8 cellular contexts compared by ENCODE assay signal in genomic region chr3:57756022-57756527, GRCh38. TPM values are rescaled to one million over a fixed set of nuclear protein-coding genes. Genes with fewer than 3 reads are reported as not detected.
DNase-seq lines count a peak whose midpoint lies in the region; ATAC-seq and TF ChIP-seq lines count a peak whose summit lies in the region.

Gene SLMAP, plus strand, starts transcription at chr3:57756309. Its CDS starts 1,343 bp downstream, at chr3:57757652.

- peak; percentile 93 to 97 (median 94) for DNase-seq in CD8-positive, alpha-beta T cell
- DNase-seq in HS-27A (ENCODE audit: low read depth) (peak; percentile 93), NK-92 (lab: John Stamatoyannopoulos, UW; ENCODE audit: unreplicated experiment) (peak; percentile 78), lower lobe of right lung (peak; percentile 99)
- peak; percentile 89 to 92 for DNase-seq in activated CD8-positive, alpha-beta memory T cell treated with anti-CD3 and anti-CD28 coated beads for 1 hour (ENCODE audit: extremely low read depth in 1 of 2, low read depth in 1 of 2)
- peak; percentile 97 for DNase-seq in effector CD4-positive, alpha-beta T cell
- peak; percentile 91 to 95 (median 95) for DNase-seq in stimulated activated CD4-positive, alpha-beta T cell treated with anti-CD3 and anti-CD28 coated beads, TNF-alpha, amount 100 ng/mL, for 24 hours (ENCODE audit: low read depth in 3 of 3)

- intact Hi-C loops in CD8-positive, alpha-beta T cell (cut with DNase I, micrococcal nuclease), result loop anchor here (1.0 to 10.0 kb wide), 12 partner anchors 46 to 679 kb away; partner anchors contain the start of genes APPL1 (in 2 of the 2), HTD2 (in 2 of the 2), PDE12 (in 2 of the 2) and PDHB (in 2 of the 2)
- intact Hi-C loops in lower lobe of right lung (cut with DNase I), result no loop called here

- peaks cover 30% of the 10 kb centered on the region for H3K36me3 Mint-ChIP-seq in CD8-positive, alpha-beta T cell

- peak within 1 kb of the TSS; percentile 69 for H3K4me3 ChIP-seq in CD8-positive, alpha-beta T cell (ENCODE audit: low read depth, low read length)
- H3K4me3 ChIP-seq in lower lobe of right lung, result peak within 1 kb of the TSS; percentile 95

- H3K9me3 ChIP-seq in CD8-positive, alpha-beta T cell (ENCODE audit: low read length), result no peaks in the 10 kb centered on the region
- no peaks in the 10 kb centered on the region for H3K9me3 ChIP-seq in lower lobe of right lung

- CTCF ChIA-PET in CD8-positive, alpha-beta T cell (lab: Charles Lee), result interaction anchor here (0.7 to 1.1 kb wide), 2 partner anchors 109 to 111 kb away, joined by 3 read pairs; no protein-coding TSS in a partner anchor

- no peaks in the 10 kb centered on the region for H3K36me3 ChIP-seq in CD8-positive, alpha-beta T cell (ENCODE audit: insufficient read depth, low read length)
- no peaks in the 10 kb centered on the region for H3K36me3 ChIP-seq in lower lobe of right lung

- POLR2A ChIA-PET in CD8-positive, alpha-beta T cell (lab: Charles Lee), result interaction anchor here (0.6 to 1.8 kb wide), 14 partner anchors 14 to 1163 kb away, joined by 3 to 25 read pairs (median 4); partner anchors contain the start of genes ARF4, DENND6A and PDE12

- peak within 1 kb of the TSS; percentile 97 for H3K4me3 Mint-ChIP-seq in CD8-positive, alpha-beta T cell

- peaks cover 36% of the 10 kb centered on the region for H3K4me1 ChIP-seq in CD8-positive, alpha-beta T cell (ENCODE audit: insufficient read depth, low read length)
- H3K4me1 ChIP-seq in lower lobe of right lung, result peaks cover 40% of the 10 kb centered on the region

- H3K9me3 Mint-ChIP-seq in CD8-positive, alpha-beta T cell, result no peaks in the 10 kb centered on the region

- no peaks in the 10 kb centered on the region for H3K27me3 ChIP-seq in CD8-positive, alpha-beta T cell (ENCODE audit: insufficient read depth, low read length)
- H3K27me3 ChIP-seq in lower lobe of right lung (ENCODE audit: low read depth), result no peaks in the 10 kb centered on the region

- H3K27ac ChIP-seq in CD8-positive, alpha-beta T cell (ENCODE audit: low read depth, low read length), result peak within 1 kb of the TSS; percentile 45
- H3K27ac ChIP-seq in lower lobe of right lung, result peak within 1 kb of the TSS; percentile 92

- H3K4me1 Mint-ChIP-seq in CD8-positive, alpha-beta T cell (ENCODE audit: low read depth), result peaks cover 46% of the 10 kb centered on the region

- peak; percentile 92 for ATAC-seq in CD8-positive, alpha-beta T cell
- ATAC-seq in GM19467 (IDR thresholded peaks at IDR 0.05; ENCODE audit: unreplicated experiment), result peak; percentile 87
- ATAC-seq in lower lobe of right lung, result peak; percentile 99

- no peaks in the 10 kb centered on the region for H3K27me3 Mint-ChIP-seq in CD8-positive, alpha-beta T cell (ENCODE audit: low read depth)

- H3K27ac Mint-ChIP-seq in CD8-positive, alpha-beta T cell, result peak within 1 kb of the TSS; percentile 95

- no peak for TF ChIP-seq CTCF in CD8-positive, alpha-beta T cell (IDR thresholded peaks at IDR 0.05)
- no peak for TF ChIP-seq CTCF in lower lobe of right lung (IDR thresholded peaks at IDR 0.05)

RNA-seq across cellular contexts. Expression of gene SLMAP, which starts in this region (rescaled TPM):
- total RNA-seq in CD8-positive, alpha-beta T cell, result 10 to 100 TPM; 55.0 to 56.7 TPM
- total RNA-seq in lower lobe of right lung, result 66.3 TPM

Comparison
In these comparisons a context has a peak if more than half of its experiments do, and no peak if none do; other contexts are left out.
1. Peak in every context shown above with its lines: DNase-seq, ATAC-seq, H3K4me3 ChIP-seq and H3K27ac ChIP-seq.